8 cellular contexts compared by ENCODE assay signal in the genomic region with DNA sequence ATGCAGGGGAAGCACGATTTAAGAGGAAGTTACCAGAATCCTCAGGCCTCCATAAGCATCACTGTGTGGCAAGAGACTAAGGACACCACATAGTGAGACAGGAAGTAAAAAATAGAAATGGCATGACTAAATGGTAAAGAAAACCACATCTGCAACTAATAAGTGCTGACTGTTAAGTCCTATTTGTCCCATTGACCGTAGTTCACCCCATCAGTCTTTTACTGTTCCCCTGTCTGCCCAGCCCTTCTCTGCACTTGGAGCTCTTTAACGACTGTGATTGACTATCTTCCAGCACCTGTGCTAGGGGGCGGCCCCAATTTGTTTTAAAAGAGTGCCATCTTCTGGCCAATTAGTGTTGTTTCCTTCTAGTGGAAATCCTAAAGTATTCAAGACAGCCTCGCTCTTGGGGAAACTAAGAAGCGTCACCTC.
DNase-seq lines count a peak whose midpoint lies in the region; ATAC-seq and TF ChIP-seq lines count a peak whose summit lies in the region.

No MANE protein-coding gene starts in this region.

- peaks cover 25% of the 10 kb centered on the region for H3K4me1 Mint-ChIP-seq in T-helper 2 cell treated with Interferon-gamma antibody and Interleukin-4, amounts not matched to agents 5 μg/mL and 100 μg/mL, for 36 hours (ENCODE audit: low read depth)
- peaks cover 10% of the 10 kb centered on the region for H3K4me1 Mint-ChIP-seq in brain

- H3K36me3 Mint-ChIP-seq in T-helper 2 cell treated with Interferon-gamma antibody and Interleukin-4, amounts not matched to agents 5 μg/mL and 100 μg/mL, for 36 hours (ENCODE audit: low read depth), result no peaks in the 10 kb centered on the region
- no peaks in the 10 kb centered on the region for H3K36me3 Mint-ChIP-seq in brain

- H3K27me3 Mint-ChIP-seq in T-helper 2 cell treated with Interferon-gamma antibody and Interleukin-4, amounts not matched to agents 5 μg/mL and 100 μg/mL, for 36 hours (ENCODE audit: low read depth), result no peaks in the 10 kb centered on the region
- H3K27me3 Mint-ChIP-seq in brain, result peaks cover 3% of the 10 kb centered on the region

- DNase-seq in GM04504 (ENCODE audit: low read depth), result peak; percentile 4
- peak; percentile 65 for DNase-seq in NCI-H2029 treated with DMSO at 0.1 percent for 48 hours (lab: John Stamatoyannopoulos, UW)
- DNase-seq in T-helper 2 cell treated with Interferon-gamma antibody and Interleukin-4, amounts not matched to agents 5 μg/mL and 100 μg/mL, for 36 hours (ENCODE audit: low spot score), result peak; percentile 40
- peak; percentile 59 for DNase-seq in iris pigment epithelial cell (ENCODE audit: low read depth)
- DNase-seq in stimulated activated CD4-positive, alpha-beta T cell treated with anti-CD3 and anti-CD28 coated beads, Interleukin-1b, Interleukin-23, amount 100 ng/mL, for 24 hours (ENCODE audit: low read depth in 4 of 4, low spot score in 1 of 4), result peak in 3 of 4 experiments; percentile 1 to 5 (median 4)

- H3K27ac Mint-ChIP-seq in T-helper 2 cell treated with Interferon-gamma antibody and Interleukin-4, amounts not matched to agents 5 μg/mL and 100 μg/mL, for 36 hours, result peak overlapping the region; percentile 65
- H3K27ac Mint-ChIP-seq in brain, result peak overlapping the region in 1 of 5 experiments; percentile 5

- H3K9me3 Mint-ChIP-seq in T-helper 2 cell treated with Interferon-gamma antibody and Interleukin-4, amounts not matched to agents 5 μg/mL and 100 μg/mL, for 36 hours, result no peaks in the 10 kb centered on the region
- H3K9me3 Mint-ChIP-seq in brain, result peaks cover 0 to 5% (median 4%) of the 10 kb centered on the region in 5 experiments

- peak; percentile 56 for ATAC-seq in HG02678 (IDR thresholded peaks at IDR 0.05; ENCODE audit: unreplicated experiment)
- no peak for ATAC-seq in HG03571 (IDR thresholded peaks at IDR 0.05; ENCODE audit: unreplicated experiment)

- H3K4me3 Mint-ChIP-seq in T-helper 2 cell treated with Interferon-gamma antibody and Interleukin-4, amounts not matched to agents 5 μg/mL and 100 μg/mL, for 36 hours, result no peak overlapping the region
- no peak overlapping the region for H3K4me3 Mint-ChIP-seq in brain

- TF ChIP-seq CTCF in brain (conservative IDR thresholded peaks at IDR 0.05), result peak; percentile 76 to 85

Comparison
In these comparisons a context has a peak if more than half of its experiments do, and no peak if none do; other contexts are left out.
1. DNase-seq: peak in every context shown above with its lines; median percentile 65 in NCI-H2029 treated with DMSO at 0.1 percent for 48 hours; 59 in iris pigment epithelial cell; 40 in T-helper 2 cell treated with Interferon-gamma antibody and Interleukin-4, amounts not matched to agents 5 μg/mL and 100 μg/mL, for 36 hours; 4 in GM04504; 4 in stimulated activated CD4-positive, alpha-beta T cell treated with anti-CD3 and anti-CD28 coated beads, Interleukin-1b, Interleukin-23, amount 100 ng/mL, for 24 hours.